Comparison of ENCODE assay signal across 12 cellular contexts in the genomic region with DNA sequence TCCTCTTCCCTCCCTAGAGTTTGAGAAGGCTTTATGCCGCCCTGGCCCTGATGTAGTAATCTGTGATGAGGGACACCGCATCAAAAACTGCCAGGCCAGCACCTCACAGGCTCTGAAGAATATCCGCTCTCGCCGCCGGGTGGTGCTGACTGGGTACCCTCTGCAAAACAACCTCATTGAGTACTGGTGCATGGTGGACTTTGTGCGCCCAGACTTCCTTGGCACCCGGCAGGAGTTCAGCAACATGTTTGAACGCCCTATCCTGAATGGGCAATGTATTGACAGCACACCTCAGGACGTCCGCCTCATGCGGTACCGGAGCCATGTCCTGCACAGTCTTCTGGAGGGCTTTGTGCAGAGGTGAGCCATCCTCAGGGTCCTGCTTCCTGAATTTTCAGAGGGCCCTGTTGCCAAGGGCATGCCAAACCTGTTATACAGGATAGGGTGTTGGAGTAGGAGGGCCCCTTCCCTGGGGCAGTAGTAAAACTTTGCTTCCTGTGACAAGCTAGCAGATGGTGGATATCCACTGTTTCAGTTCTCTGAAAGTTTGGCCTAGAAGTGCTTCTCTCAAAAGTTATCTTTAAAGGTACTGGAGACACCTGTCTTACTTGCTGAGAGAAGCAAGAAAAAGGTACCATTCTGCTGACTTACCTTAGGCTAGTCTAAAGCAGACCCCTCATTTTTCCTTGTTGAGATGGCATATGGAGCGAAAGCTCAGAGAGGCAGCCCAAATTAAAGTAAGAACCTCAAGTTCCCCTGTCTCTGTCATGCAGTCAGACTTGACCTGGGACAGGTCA. TPM values are rescaled to one million over a fixed set of nuclear protein-coding genes. Genes with fewer than 3 reads are reported as not detected.
DNase-seq lines count a peak whose midpoint lies in the region; ATAC-seq and TF ChIP-seq lines count a peak whose summit lies in the region.
"Had no signal": no experiment of that assay in that cellular context is flagged by ENCODE, and none has a peak within 500 bp of the region (broad histone marks: within the 10 kb centered on the region; RNA-seq: fewer than 3 reads in every experiment).

No MANE protein-coding gene starts in this region.

- peaks cover 5% of the 10 kb centered on the region for H3F3A ChIP-seq in neural progenitor cell (ENCODE audit: low read depth)

- H3K27me3 Mint-ChIP-seq in neural progenitor cell (ENCODE audit: insufficient read depth, low read depth), result no peaks in the 10 kb centered on the region
- H3K27me3 Mint-ChIP-seq: IgD-negative memory B cell had no signal

- no peaks in the 10 kb centered on the region for H3K9me3 Mint-ChIP-seq in neural progenitor cell
- H3K9me3 Mint-ChIP-seq: IgD-negative memory B cell had no signal

- DNase-seq in ELF-1 (ENCODE audit: low read depth, low spot score) (peak; percentile 77), RWPE2 (ENCODE audit: low spot score) (no peak), foreskin keratinocyte (peak in 1 of 2 donors; percentile 38), neural progenitor cell (ENCODE audit: low spot score) (no peak), body of pancreas (no peak), KG1 (lab: John Stamatoyannopoulos, UW) (no peak), SHP77 treated with DMSO at 0.1 percent for 48 hours (lab: John Stamatoyannopoulos, UW) (no peak), NCI-H1417 treated with DMSO at 0.1 percent for 48 hours (lab: John Stamatoyannopoulos, UW) (no peak)
- DNase-seq: NK-92 treated with Interleukin-12 subunit alpha and Interleukin-12 subunit beta, amount 100 ng/mL, for 24 hours had no signal

- H3K36me3 ChIP-seq in RWPE2 (ENCODE audit: low read depth), result peaks cover 72% of the 10 kb centered on the region
- H3K36me3 ChIP-seq in neural progenitor cell, result no peaks in the 10 kb centered on the region
- H3K36me3 ChIP-seq in body of pancreas (replicated peaks in 1 of 2; ENCODE audit: insufficient read depth in 1 of 2, low read depth in 2 of 2), result peaks cover 0 to 21% of the 10 kb centered on the region in 2 donors

- H3K27ac Mint-ChIP-seq in neural progenitor cell, result no peak overlapping the region

- H3K4me2 ChIP-seq in neural progenitor cell, result no peak overlapping the region

- no peaks in the 10 kb centered on the region for H3K27me3 ChIP-seq in RWPE2 (ENCODE audit: insufficient read depth, poor library complexity, severe bottlenecking)
- no peaks in the 10 kb centered on the region for H3K27me3 ChIP-seq in foreskin keratinocyte
- H3K27me3 ChIP-seq in neural progenitor cell, result no peaks in the 10 kb centered on the region
- no peaks in the 10 kb centered on the region for H3K27me3 ChIP-seq in body of pancreas

- H3K9me3 ChIP-seq in RWPE2 (ENCODE audit: severe bottlenecking), result no peaks in the 10 kb centered on the region
- no peaks in the 10 kb centered on the region for H3K9me3 ChIP-seq in neural progenitor cell (ENCODE audit: low read depth)
- H3K9me3 ChIP-seq in body of pancreas, result no peaks in the 10 kb centered on the region
- H3K9me3 ChIP-seq: HAP-1 had no signal

- TF ChIP-seq CTCF in RWPE2 (IDR thresholded peaks at IDR 0.05; ENCODE audit: poor library complexity, severe bottlenecking) (no peak), foreskin keratinocyte (conservative IDR thresholded peaks at IDR 0.05) (no peak), neural progenitor cell (IDR thresholded peaks at IDR 0.05) (no peak), body of pancreas (IDR thresholded peaks at IDR 0.05) (no peak)

- no peaks in the 10 kb centered on the region for H3K4me1 ChIP-seq in RWPE2 (ENCODE audit: insufficient read depth, poor library complexity, severe bottlenecking)
- no peaks in the 10 kb centered on the region for H3K4me1 ChIP-seq in foreskin keratinocyte
- no peaks in the 10 kb centered on the region for H3K4me1 ChIP-seq in neural progenitor cell
- no peaks in the 10 kb centered on the region for H3K4me1 ChIP-seq in body of pancreas
- H3K4me1 ChIP-seq: HAP-1 had no signal

- H3K4me3 ChIP-seq in RWPE2 (ENCODE audit: severe bottlenecking) (no peak overlapping the region), neural progenitor cell (no peak overlapping the region), body of pancreas (no peak overlapping the region)
- H3K4me3 ChIP-seq: HAP-1 had no signal

- WGBS in body of pancreas, 2 donors, result 93 to 95% methylated on average over 14 of the region's 14 CpGs

- TF ChIP-seq POLR2A in body of pancreas (IDR thresholded peaks at IDR 0.05), result no peak

- no peak overlapping the region for H3K4me3 Mint-ChIP-seq in neural progenitor cell
- H3K4me3 Mint-ChIP-seq: IgD-negative memory B cell had no signal

- H2AFZ ChIP-seq in neural progenitor cell (replicated peaks), result no peak overlapping the region

- no peaks in the 10 kb centered on the region for H3K4me1 Mint-ChIP-seq in neural progenitor cell
- H3K4me1 Mint-ChIP-seq: IgD-negative memory B cell had no signal

- peaks cover 43% of the 10 kb centered on the region for H3K36me3 Mint-ChIP-seq in neural progenitor cell

- intact Hi-C loops in body of pancreas (cut with DNase I), result no loop called here

- peak; percentile 14; the same call in 1 of the 3 replicates for ATAC-seq in RWPE2 (ENCODE audit: low read depth)
- peak; percentile 61 for ATAC-seq in foreskin keratinocyte
- no peak for ATAC-seq in body of pancreas
- ATAC-seq: Right ventricle myocardium inferior had no signal

- peaks cover 3% of the 10 kb centered on the region for H4K20me1 ChIP-seq in neural progenitor cell (ENCODE audit: low read depth)

- H3K79me2 ChIP-seq in neural progenitor cell (ENCODE audit: low read depth), result no peaks in the 10 kb centered on the region

- H3K27ac ChIP-seq in RWPE2 (ENCODE audit: poor library complexity, severe bottlenecking) (no peak overlapping the region), foreskin keratinocyte (no peak overlapping the region), neural progenitor cell (peak overlapping the region; percentile 5), body of pancreas (no peak overlapping the region)

- H3K9ac ChIP-seq in neural progenitor cell, result no peak overlapping the region

RNA-seq across cellular contexts. Expression of gene TEX264, which starts 33.7 kb away (rescaled TPM):
- total RNA-seq in foreskin keratinocyte (54.9 and 57.3 TPM in 2 replicates), neural progenitor cell (ENCODE audit: low replicate concordance) (0.54 and 2.8 TPM in 2 replicates), body of pancreas (10 to 100 TPM; 41.2 to 44.1 TPM)
- 77.2 and 82.3 TPM in 2 replicates for polyA plus RNA-seq in foreskin keratinocyte

Comparison
In these comparisons a context has a peak if more than half of its experiments do, and no peak if none do; other contexts are left out.
1. RNA of gene TEX264, which starts 33.7 kb away (total RNA-seq): 54.9 to 57.3 TPM in foreskin keratinocyte and 41.2 to 44.1 TPM in body of pancreas; 0.54 to 2.8 TPM in neural progenitor cell; every median in the first group is over 10 times any median in the second.